ENCODE assay signal across 18 cellular contexts in the genomic region with DNA sequence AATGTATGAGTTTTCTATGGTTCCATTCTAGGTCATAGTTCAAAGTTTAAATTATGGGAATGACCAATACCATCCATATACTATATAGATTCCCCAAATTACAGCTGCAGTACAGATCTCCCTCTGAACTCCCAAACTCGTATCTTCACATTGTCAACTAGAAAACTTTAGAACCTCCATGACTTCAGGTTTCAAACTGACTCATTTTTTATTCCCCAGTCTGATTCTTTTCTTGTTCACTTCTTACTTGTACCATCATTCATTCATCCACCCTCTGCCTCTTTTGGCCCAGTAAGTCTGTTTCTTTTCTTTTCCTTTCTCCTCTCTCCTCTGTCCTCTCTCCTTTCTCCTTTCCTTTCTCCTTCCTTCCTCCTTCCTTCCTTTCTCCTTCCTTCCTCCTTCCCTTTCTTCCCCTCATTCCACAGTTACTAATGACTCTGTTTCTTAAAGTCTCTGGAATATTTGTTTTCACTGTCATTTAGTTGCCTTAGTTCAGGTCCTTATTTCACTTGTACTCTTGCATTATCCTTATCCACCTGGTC. TPM values are rescaled to one million over a fixed set of nuclear protein-coding genes. Genes with fewer than 3 reads are reported as not detected.
DNase-seq lines count a peak whose midpoint lies in the region; ATAC-seq and TF ChIP-seq lines count a peak whose summit lies in the region.
"Had no signal": no experiment of that assay in that cellular context is flagged by ENCODE, and none has a peak within 500 bp of the region (broad histone marks: within the 10 kb centered on the region; RNA-seq: fewer than 3 reads in every experiment).

No MANE protein-coding gene starts in this region.

- intact Hi-C loops in activated CD4-positive, alpha-beta memory T cell treated with anti-CD3 and anti-CD28 coated beads for 36 hours (cut with micrococcal nuclease), result loop anchor here (2.0 kb wide), 1 partner anchor 31 kb away; a partner anchor contains a TSS
- intact Hi-C loops in dendritic cell treated with granulocyte-macrophage colony-stimulating factor and Interleukin-4, amounts not matched to agents 40 ng/mL and 50 ng/mL, for 4 days (cut with micrococcal nuclease), result no loop called here
- intact Hi-C loops in psoas muscle (cut with DNase I), result no loop called here

- TF ChIP-seq CTCF in psoas muscle (IDR thresholded peaks at IDR 0.05), result no peak

- no peak for DNase-seq in activated naive CD4-positive, alpha-beta T cell treated with anti-CD3 and anti-CD28 coated beads, Interleukin-2, amount 10 ng/mL, durations not matched to agents 7 days and 5 days
- DNase-seq in activated naive CD4-positive, alpha-beta T cell (lab: John Stamatoyannopoulos, UW), result no peak
- DNase-seq in activated CD4-positive, alpha-beta memory T cell treated with anti-CD3 and anti-CD28 coated beads for 36 hours, result no peak
- DNase-seq in psoas muscle (no peak), hypothalamus (lab: John Stamatoyannopoulos, UW) (no peak), substantia nigra (lab: John Stamatoyannopoulos, UW) (no peak), D341Med (ENCODE audit: low spot score) (no peak)
- DNase-seq: activated gamma-delta T cell treated with Interleukin-2 at 50 U/mL for 16 hours, brain microvascular endothelial cell, dermis blood vessel endothelial cell, mucosa of descending colon, NCI-H2029, NCI-H446, sigmoid colon had no signal

- H3K9me3 Mint-ChIP-seq in activated naive CD4-positive, alpha-beta T cell treated with anti-CD3 and anti-CD28 coated beads, Interleukin-2, amount 10 ng/mL, durations not matched to agents 7 days and 5 days, result no peaks in the 10 kb centered on the region
- no peaks in the 10 kb centered on the region for H3K9me3 Mint-ChIP-seq in activated CD4-positive, alpha-beta memory T cell treated with anti-CD3 and anti-CD28 coated beads for 36 hours
- peaks cover 10% of the 10 kb centered on the region for H3K9me3 Mint-ChIP-seq in dendritic cell treated with granulocyte-macrophage colony-stimulating factor and Interleukin-4, amounts not matched to agents 40 ng/mL and 50 ng/mL, for 4 days

- H3K4me3 Mint-ChIP-seq in activated naive CD4-positive, alpha-beta T cell treated with anti-CD3 and anti-CD28 coated beads, Interleukin-2, amount 10 ng/mL, durations not matched to agents 7 days and 5 days, result no peak overlapping the region
- no peak overlapping the region for H3K4me3 Mint-ChIP-seq in activated CD4-positive, alpha-beta memory T cell treated with anti-CD3 and anti-CD28 coated beads for 36 hours
- no peak overlapping the region for H3K4me3 Mint-ChIP-seq in dendritic cell treated with granulocyte-macrophage colony-stimulating factor and Interleukin-4, amounts not matched to agents 40 ng/mL and 50 ng/mL, for 4 days

- CTCF ChIA-PET in activated naive CD4-positive, alpha-beta T cell treated with anti-CD3 and anti-CD28 coated beads, Interleukin-2, amount 10 ng/mL, durations not matched to agents 7 days and 5 days (lab: Charles Lee), result interaction anchor here (1.2 kb wide), 1 partner anchor 28 kb away, joined by 4 read pairs; no protein-coding TSS in a partner anchor
- CTCF ChIA-PET in activated CD4-positive, alpha-beta memory T cell treated with anti-CD3 and anti-CD28 coated beads for 36 hours (lab: Charles Lee), result no interaction called here

- peaks cover 72% of the 10 kb centered on the region for H3K36me3 Mint-ChIP-seq in activated naive CD4-positive, alpha-beta T cell treated with anti-CD3 and anti-CD28 coated beads, Interleukin-2, amount 10 ng/mL, durations not matched to agents 7 days and 5 days
- peaks cover 65% of the 10 kb centered on the region for H3K36me3 Mint-ChIP-seq in activated CD4-positive, alpha-beta memory T cell treated with anti-CD3 and anti-CD28 coated beads for 36 hours
- H3K36me3 Mint-ChIP-seq in dendritic cell treated with granulocyte-macrophage colony-stimulating factor and Interleukin-4, amounts not matched to agents 40 ng/mL and 50 ng/mL, for 4 days (ENCODE audit: low read depth), result peaks cover 89% of the 10 kb centered on the region

- H3K27me3 ChIP-seq in psoas muscle (ENCODE audit: insufficient read depth in 3 of 3, low read length in 2 of 3), result no peaks in the 10 kb centered on the region
- H3K27me3 ChIP-seq: brain microvascular endothelial cell, sigmoid colon, vagina had no signal

- peaks cover 54% of the 10 kb centered on the region for H3K4me1 Mint-ChIP-seq in activated naive CD4-positive, alpha-beta T cell treated with anti-CD3 and anti-CD28 coated beads, Interleukin-2, amount 10 ng/mL, durations not matched to agents 7 days and 5 days
- peaks cover 60% of the 10 kb centered on the region for H3K4me1 Mint-ChIP-seq in activated CD4-positive, alpha-beta memory T cell treated with anti-CD3 and anti-CD28 coated beads for 36 hours (ENCODE audit: low read depth)
- H3K4me1 Mint-ChIP-seq in dendritic cell treated with granulocyte-macrophage colony-stimulating factor and Interleukin-4, amounts not matched to agents 40 ng/mL and 50 ng/mL, for 4 days (ENCODE audit: low read depth), result peaks cover 62% of the 10 kb centered on the region

- H3K27ac Mint-ChIP-seq in activated naive CD4-positive, alpha-beta T cell treated with anti-CD3 and anti-CD28 coated beads, Interleukin-2, amount 10 ng/mL, durations not matched to agents 7 days and 5 days, result peak overlapping the region; percentile 1
- peak overlapping the region; percentile 10 for H3K27ac Mint-ChIP-seq in activated CD4-positive, alpha-beta memory T cell treated with anti-CD3 and anti-CD28 coated beads for 36 hours
- H3K27ac Mint-ChIP-seq in dendritic cell treated with granulocyte-macrophage colony-stimulating factor and Interleukin-4, amounts not matched to agents 40 ng/mL and 50 ng/mL, for 4 days, result peak overlapping the region; percentile 33

- 93 to 95% (median 95%) methylated on average over 1 of the region's 1 CpG for WGBS in psoas muscle, 3 donors

- H3K4me3 ChIP-seq in psoas muscle, result no peak overlapping the region
- H3K4me3 ChIP-seq: HAP-1, mucosa of descending colon, sigmoid colon, vagina had no signal

- H3K27me3 Mint-ChIP-seq in activated naive CD4-positive, alpha-beta T cell treated with anti-CD3 and anti-CD28 coated beads, Interleukin-2, amount 10 ng/mL, durations not matched to agents 7 days and 5 days, result no peaks in the 10 kb centered on the region
- H3K27me3 Mint-ChIP-seq in activated CD4-positive, alpha-beta memory T cell treated with anti-CD3 and anti-CD28 coated beads for 36 hours, result no peaks in the 10 kb centered on the region
- H3K27me3 Mint-ChIP-seq in dendritic cell treated with granulocyte-macrophage colony-stimulating factor and Interleukin-4, amounts not matched to agents 40 ng/mL and 50 ng/mL, for 4 days, result no peaks in the 10 kb centered on the region

- POLR2A ChIA-PET in activated CD4-positive, alpha-beta memory T cell treated with anti-CD3 and anti-CD28 coated beads for 36 hours (lab: Charles Lee), result interaction anchor here (1.3 kb wide), 1 partner anchor 28 kb away, joined by 4 read pairs; no protein-coding TSS in a partner anchor

- H3K36me3 ChIP-seq in psoas muscle (ENCODE audit: insufficient read depth in 1 of 2, low read depth in 1 of 2), result peaks cover 4 to 75% of the 10 kb centered on the region in 2 donors

- H3K27ac ChIP-seq in psoas muscle (peak overlapping the region; percentile 15), substantia nigra (ENCODE audit: low read depth, low read length, poor library complexity, severe bottlenecking) (no peak overlapping the region)
- H3K27ac ChIP-seq: brain microvascular endothelial cell, sigmoid colon, vagina had no signal

- H3K4me1 ChIP-seq in psoas muscle, result peaks cover 56% of the 10 kb centered on the region

- ATAC-seq in psoas muscle, result no peak
- ATAC-seq: left lobe of liver, mucosa of descending colon had no signal

- H3K9me3 ChIP-seq in psoas muscle, result no peaks in the 10 kb centered on the region
- H3K9me3 ChIP-seq: HAP-1, mucosa of descending colon, sigmoid colon, vagina had no signal

RNA-seq across cellular contexts. Expression of a gene that starts 30.5 kb away (rescaled TPM):
- total RNA-seq in activated CD4-positive, alpha-beta memory T cell treated with anti-CD3 and anti-CD28 coated beads for 36 hours, result 100 to 1,000 TPM; 111 TPM
- total RNA-seq in psoas muscle, result 100 to 1,000 TPM; 175 to 258 (median 233) TPM
- polyA plus RNA-seq in psoas muscle, result 100 to 1,000 TPM; 126 to 283 (median 135) TPM
